Comparison of ENCODE assay signal across 1 cellular context in genomic region chr3:11166807-11167400, GRCh38. TPM values are rescaled to one million over a fixed set of nuclear protein-coding genes. Genes with fewer than 3 reads are reported as not detected.
"Had no signal": no experiment of that assay in that cellular context is flagged by ENCODE, and none has a peak within 500 bp of the region (broad histone marks: within the 10 kb centered on the region; RNA-seq: fewer than 3 reads in every experiment).

No MANE protein-coding gene starts in this region.

RNA-seq across cellular contexts. Expression of gene HRH1, which starts 12.6 kb away (rescaled TPM):
- total RNA-seq: neural crest cell had no signal
